Comparison of ENCODE assay signal across 1 cellular context in the genomic region with DNA sequence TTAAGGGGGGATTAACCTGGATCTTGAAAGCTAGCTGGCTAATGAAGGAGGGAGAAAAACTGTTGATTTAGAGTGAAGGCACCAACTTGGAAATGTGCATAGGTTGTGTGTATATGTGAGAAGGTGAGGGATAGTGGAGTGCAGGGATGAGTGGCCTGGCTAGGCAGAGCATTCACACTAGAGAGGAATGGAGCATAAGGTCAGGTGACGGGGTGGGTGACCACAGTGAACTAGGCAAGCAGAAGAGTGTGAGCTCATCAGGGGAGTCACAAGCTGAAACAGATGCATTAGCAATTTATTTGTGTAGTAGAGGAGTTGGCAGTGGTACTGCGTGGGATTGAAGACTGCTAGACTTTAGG.
TF ChIP-seq lines count a peak whose summit lies in the region.

No MANE protein-coding gene starts in this region.

TF ChIP-seq in HEK293, 187 proteins besides CTCF, POLR2A, EP300 and RAD21 (continued from another document and continues in another):
- TF ChIP-seq, protein P1, sequence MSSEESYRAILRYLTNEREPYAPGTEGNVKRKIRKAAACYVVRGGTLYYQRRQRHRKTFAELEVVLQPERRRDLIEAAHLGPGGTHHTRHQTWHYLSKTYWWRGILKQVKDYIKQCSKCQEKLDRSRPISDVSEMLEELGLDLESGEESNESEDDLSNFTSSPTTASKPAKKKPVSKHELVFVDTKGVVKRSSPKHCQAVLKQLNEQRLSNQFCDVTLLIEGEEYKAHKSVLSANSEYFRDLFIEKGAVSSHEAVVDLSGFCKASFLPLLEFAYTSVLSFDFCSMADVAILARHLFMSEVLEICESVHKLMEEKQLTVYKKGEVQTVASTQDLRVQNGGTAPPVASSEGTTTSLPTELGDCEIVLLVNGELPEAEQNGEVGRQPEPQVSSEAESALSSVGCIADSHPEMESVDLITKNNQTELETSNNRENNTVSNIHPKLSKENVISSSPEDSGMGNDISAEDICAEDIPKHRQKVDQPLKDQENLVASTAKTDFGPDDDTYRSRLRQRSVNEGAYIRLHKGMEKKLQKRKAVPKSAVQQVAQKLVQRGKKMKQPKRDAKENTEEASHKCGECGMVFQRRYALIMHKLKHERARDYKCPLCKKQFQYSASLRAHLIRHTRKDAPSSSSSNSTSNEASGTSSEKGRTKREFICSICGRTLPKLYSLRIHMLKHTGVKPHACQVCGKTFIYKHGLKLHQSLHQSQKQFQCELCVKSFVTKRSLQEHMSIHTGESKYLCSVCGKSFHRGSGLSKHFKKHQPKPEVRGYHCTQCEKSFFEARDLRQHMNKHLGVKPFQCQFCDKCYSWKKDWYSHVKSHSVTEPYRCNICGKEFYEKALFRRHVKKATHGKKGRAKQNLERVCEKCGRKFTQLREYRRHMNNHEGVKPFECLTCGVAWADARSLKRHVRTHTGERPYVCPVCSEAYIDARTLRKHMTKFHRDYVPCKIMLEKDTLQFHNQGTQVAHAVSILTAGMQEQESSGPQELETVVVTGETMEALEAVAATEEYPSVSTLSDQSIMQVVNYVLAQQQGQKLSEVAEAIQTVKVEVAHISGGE (tag by site-specific recombination; conservative IDR thresholded peaks at IDR 0.05; ENCODE audit: low read depth) = no peak
- TF ChIP-seq, protein P2, sequence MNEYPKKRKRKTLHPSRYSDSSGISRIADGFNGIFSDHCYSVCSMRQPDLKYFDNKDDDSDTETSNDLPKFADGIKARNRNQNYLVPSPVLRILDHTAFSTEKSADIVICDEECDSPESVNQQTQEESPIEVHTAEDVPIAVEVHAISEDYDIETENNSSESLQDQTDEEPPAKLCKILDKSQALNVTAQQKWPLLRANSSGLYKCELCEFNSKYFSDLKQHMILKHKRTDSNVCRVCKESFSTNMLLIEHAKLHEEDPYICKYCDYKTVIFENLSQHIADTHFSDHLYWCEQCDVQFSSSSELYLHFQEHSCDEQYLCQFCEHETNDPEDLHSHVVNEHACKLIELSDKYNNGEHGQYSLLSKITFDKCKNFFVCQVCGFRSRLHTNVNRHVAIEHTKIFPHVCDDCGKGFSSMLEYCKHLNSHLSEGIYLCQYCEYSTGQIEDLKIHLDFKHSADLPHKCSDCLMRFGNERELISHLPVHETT (tag by site-specific recombination; IDR thresholded peaks at IDR 0.05) = peak; percentile 36; the same call in 1 of the 2 replicates
- TF ChIP-seq ZNF473 (tag by site-specific recombination; IDR thresholded peaks at IDR 0.05) = no peak
- TF ChIP-seq ZNF664 (tag by site-specific recombination; IDR thresholded peaks at IDR 0.05) = no peak
- TF ChIP-seq, protein P3, sequence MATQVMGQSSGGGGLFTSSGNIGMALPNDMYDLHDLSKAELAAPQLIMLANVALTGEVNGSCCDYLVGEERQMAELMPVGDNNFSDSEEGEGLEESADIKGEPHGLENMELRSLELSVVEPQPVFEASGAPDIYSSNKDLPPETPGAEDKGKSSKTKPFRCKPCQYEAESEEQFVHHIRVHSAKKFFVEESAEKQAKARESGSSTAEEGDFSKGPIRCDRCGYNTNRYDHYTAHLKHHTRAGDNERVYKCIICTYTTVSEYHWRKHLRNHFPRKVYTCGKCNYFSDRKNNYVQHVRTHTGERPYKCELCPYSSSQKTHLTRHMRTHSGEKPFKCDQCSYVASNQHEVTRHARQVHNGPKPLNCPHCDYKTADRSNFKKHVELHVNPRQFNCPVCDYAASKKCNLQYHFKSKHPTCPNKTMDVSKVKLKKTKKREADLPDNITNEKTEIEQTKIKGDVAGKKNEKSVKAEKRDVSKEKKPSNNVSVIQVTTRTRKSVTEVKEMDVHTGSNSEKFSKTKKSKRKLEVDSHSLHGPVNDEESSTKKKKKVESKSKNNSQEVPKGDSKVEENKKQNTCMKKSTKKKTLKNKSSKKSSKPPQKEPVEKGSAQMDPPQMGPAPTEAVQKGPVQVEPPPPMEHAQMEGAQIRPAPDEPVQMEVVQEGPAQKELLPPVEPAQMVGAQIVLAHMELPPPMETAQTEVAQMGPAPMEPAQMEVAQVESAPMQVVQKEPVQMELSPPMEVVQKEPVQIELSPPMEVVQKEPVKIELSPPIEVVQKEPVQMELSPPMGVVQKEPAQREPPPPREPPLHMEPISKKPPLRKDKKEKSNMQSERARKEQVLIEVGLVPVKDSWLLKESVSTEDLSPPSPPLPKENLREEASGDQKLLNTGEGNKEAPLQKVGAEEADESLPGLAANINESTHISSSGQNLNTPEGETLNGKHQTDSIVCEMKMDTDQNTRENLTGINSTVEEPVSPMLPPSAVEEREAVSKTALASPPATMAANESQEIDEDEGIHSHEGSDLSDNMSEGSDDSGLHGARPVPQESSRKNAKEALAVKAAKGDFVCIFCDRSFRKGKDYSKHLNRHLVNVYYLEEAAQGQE (tag by site-specific recombination; IDR thresholded peaks at IDR 0.05) = no peak
- TF ChIP-seq ZNF24 (tag by site-specific recombination; IDR thresholded peaks at IDR 0.05) = 0 out of 2 replicates have a peak, but pooled peaks have one; percentile 36
- TF ChIP-seq, protein P4, sequence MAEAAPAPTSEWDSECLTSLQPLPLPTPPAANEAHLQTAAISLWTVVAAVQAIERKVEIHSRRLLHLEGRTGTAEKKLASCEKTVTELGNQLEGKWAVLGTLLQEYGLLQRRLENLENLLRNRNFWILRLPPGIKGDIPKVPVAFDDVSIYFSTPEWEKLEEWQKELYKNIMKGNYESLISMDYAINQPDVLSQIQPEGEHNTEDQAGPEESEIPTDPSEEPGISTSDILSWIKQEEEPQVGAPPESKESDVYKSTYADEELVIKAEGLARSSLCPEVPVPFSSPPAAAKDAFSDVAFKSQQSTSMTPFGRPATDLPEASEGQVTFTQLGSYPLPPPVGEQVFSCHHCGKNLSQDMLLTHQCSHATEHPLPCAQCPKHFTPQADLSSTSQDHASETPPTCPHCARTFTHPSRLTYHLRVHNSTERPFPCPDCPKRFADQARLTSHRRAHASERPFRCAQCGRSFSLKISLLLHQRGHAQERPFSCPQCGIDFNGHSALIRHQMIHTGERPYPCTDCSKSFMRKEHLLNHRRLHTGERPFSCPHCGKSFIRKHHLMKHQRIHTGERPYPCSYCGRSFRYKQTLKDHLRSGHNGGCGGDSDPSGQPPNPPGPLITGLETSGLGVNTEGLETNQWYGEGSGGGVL (tag by site-specific recombination; IDR thresholded peaks at IDR 0.05) = peak; percentile 60
- no peak for TF ChIP-seq KLF7 (tag by site-specific recombination; IDR thresholded peaks at IDR 0.05; ENCODE audit: borderline replicate concordance)
- TF ChIP-seq ZFP37 (tag by site-specific recombination; IDR thresholded peaks at IDR 0.05) = peak; percentile 69; the same call in 1 of the 2 replicates
- TF ChIP-seq ZNF544 (tag by site-specific recombination; IDR thresholded peaks at IDR 0.05) = no peak
- TF ChIP-seq ZNF366 (tag by site-specific recombination; conservative IDR thresholded peaks at IDR 0.05) = peak; percentile 74; the same call in 1 of the 2 replicates
- TF ChIP-seq, protein P5, sequence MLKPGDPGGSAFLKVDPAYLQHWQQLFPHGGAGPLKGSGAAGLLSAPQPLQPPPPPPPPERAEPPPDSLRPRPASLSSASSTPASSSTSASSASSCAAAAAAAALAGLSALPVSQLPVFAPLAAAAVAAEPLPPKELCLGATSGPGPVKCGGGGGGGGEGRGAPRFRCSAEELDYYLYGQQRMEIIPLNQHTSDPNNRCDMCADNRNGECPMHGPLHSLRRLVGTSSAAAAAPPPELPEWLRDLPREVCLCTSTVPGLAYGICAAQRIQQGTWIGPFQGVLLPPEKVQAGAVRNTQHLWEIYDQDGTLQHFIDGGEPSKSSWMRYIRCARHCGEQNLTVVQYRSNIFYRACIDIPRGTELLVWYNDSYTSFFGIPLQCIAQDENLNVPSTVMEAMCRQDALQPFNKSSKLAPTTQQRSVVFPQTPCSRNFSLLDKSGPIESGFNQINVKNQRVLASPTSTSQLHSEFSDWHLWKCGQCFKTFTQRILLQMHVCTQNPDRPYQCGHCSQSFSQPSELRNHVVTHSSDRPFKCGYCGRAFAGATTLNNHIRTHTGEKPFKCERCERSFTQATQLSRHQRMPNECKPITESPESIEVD (tag by site-specific recombination; IDR thresholded peaks at IDR 0.05) = no peak
- TF ChIP-seq ZNF221 (tag by site-specific recombination; IDR thresholded peaks at IDR 0.05; ENCODE audit: borderline replicate concordance) = no peak
- no peak for TF ChIP-seq ZNF768 (tag by site-specific recombination; IDR thresholded peaks at IDR 0.05)
- TF ChIP-seq KLF8 (tag by site-specific recombination; IDR thresholded peaks at IDR 0.05) = 0 out of 2 replicates have a peak, but pooled peaks have one; percentile 2
- TF ChIP-seq ZNF2 (tag by site-specific recombination; IDR thresholded peaks at IDR 0.05) = no peak
- peak; percentile 44; the same call in 1 of the 2 replicates for TF ChIP-seq ZBTB48 (tag by site-specific recombination; IDR thresholded peaks at IDR 0.05)
- no peak for TF ChIP-seq ZNF658 (tag by site-specific recombination; IDR thresholded peaks at IDR 0.05)
- no peak for TF ChIP-seq ZNF311 (tag by site-specific recombination; IDR thresholded peaks at IDR 0.05; ENCODE audit: borderline replicate concordance)
- no peak for TF ChIP-seq ZNF529 (tag by site-specific recombination; IDR thresholded peaks at IDR 0.05; ENCODE audit: insufficient replicate concordance)
- TF ChIP-seq, protein P6, sequence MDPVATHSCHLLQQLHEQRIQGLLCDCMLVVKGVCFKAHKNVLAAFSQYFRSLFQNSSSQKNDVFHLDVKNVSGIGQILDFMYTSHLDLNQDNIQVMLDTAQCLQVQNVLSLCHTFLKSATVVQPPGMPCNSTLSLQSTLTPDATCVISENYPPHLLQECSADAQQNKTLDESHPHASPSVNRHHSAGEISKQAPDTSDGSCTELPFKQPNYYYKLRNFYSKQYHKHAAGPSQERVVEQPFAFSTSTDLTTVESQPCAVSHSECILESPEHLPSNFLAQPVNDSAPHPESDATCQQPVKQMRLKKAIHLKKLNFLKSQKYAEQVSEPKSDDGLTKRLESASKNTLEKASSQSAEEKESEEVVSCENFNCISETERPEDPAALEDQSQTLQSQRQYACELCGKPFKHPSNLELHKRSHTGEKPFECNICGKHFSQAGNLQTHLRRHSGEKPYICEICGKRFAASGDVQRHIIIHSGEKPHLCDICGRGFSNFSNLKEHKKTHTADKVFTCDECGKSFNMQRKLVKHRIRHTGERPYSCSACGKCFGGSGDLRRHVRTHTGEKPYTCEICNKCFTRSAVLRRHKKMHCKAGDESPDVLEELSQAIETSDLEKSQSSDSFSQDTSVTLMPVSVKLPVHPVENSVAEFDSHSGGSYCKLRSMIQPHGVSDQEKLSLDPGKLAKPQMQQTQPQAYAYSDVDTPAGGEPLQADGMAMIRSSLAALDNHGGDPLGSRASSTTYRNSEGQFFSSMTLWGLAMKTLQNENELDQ (tag by site-specific recombination; IDR thresholded peaks at IDR 0.05; ENCODE audit: low read depth) = no peak
- no peak for TF ChIP-seq ZNF48 (tag by site-specific recombination; IDR thresholded peaks at IDR 0.05)
- no peak for TF ChIP-seq ZNF350 (tag by site-specific recombination; IDR thresholded peaks at IDR 0.05)
- no peak for TF ChIP-seq ZNF19 (tag by site-specific recombination; IDR thresholded peaks at IDR 0.05; ENCODE audit: low read depth)
- TF ChIP-seq ZNF830 (tag by site-specific recombination; IDR thresholded peaks at IDR 0.05; ENCODE audit: low read depth) = no peak
- peak; percentile 65 for TF ChIP-seq SP7 (tag by site-specific recombination; IDR thresholded peaks at IDR 0.05)
- peak; percentile 80; the same call in 1 of the 2 replicates for TF ChIP-seq ZNF10 (tag by site-specific recombination; IDR thresholded peaks at IDR 0.05)
- no peak for TF ChIP-seq ZNF785 (tag by site-specific recombination; IDR thresholded peaks at IDR 0.05)
- TF ChIP-seq, protein P7, sequence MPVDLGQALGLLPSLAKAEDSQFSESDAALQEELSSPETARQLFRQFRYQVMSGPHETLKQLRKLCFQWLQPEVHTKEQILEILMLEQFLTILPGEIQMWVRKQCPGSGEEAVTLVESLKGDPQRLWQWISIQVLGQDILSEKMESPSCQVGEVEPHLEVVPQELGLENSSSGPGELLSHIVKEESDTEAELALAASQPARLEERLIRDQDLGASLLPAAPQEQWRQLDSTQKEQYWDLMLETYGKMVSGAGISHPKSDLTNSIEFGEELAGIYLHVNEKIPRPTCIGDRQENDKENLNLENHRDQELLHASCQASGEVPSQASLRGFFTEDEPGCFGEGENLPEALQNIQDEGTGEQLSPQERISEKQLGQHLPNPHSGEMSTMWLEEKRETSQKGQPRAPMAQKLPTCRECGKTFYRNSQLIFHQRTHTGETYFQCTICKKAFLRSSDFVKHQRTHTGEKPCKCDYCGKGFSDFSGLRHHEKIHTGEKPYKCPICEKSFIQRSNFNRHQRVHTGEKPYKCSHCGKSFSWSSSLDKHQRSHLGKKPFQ (tag by site-specific recombination; IDR thresholded peaks at IDR 0.05) = peak; percentile 71
- TF ChIP-seq ZNF211 (tag by site-specific recombination; IDR thresholded peaks at IDR 0.05; ENCODE audit: low read depth) = no peak
- TF ChIP-seq ZBTB21 (tag by site-specific recombination; IDR thresholded peaks at IDR 0.05) = peak; percentile 17; the same call in 1 of the 2 replicates
- TF ChIP-seq, protein P8, sequence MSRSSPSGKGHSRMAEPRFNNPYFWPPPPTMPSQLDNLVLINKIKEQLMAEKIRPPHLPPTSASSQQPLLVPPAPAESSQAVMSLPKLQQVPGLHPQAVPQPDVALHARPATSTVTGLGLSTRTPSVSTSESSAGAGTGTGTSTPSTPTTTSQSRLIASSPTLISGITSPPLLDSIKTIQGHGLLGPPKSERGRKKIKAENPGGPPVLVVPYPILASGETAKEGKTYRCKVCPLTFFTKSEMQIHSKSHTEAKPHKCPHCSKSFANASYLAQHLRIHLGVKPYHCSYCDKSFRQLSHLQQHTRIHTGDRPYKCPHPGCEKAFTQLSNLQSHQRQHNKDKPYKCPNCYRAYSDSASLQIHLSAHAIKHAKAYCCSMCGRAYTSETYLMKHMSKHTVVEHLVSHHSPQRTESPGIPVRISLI (tag by site-specific recombination; IDR thresholded peaks at IDR 0.05) = peak; percentile 54; the same call in 1 of the 2 replicates
- no peak for TF ChIP-seq ZNF341 (tag by site-specific recombination; IDR thresholded peaks at IDR 0.05; ENCODE audit: low read depth)
- no peak for TF ChIP-seq ZSCAN30 (tag by site-specific recombination; IDR thresholded peaks at IDR 0.05)
- peak; percentile 78 for TF ChIP-seq ZBTB17 (tag by site-specific recombination; IDR thresholded peaks at IDR 0.05)
- TF ChIP-seq ZNF654 (tag by site-specific recombination; IDR thresholded peaks at IDR 0.05; ENCODE audit: low read depth) = no peak
- no peak for TF ChIP-seq MYNN (tag by site-specific recombination; IDR thresholded peaks at IDR 0.05; ENCODE audit: borderline replicate concordance)
- TF ChIP-seq, protein P9, sequence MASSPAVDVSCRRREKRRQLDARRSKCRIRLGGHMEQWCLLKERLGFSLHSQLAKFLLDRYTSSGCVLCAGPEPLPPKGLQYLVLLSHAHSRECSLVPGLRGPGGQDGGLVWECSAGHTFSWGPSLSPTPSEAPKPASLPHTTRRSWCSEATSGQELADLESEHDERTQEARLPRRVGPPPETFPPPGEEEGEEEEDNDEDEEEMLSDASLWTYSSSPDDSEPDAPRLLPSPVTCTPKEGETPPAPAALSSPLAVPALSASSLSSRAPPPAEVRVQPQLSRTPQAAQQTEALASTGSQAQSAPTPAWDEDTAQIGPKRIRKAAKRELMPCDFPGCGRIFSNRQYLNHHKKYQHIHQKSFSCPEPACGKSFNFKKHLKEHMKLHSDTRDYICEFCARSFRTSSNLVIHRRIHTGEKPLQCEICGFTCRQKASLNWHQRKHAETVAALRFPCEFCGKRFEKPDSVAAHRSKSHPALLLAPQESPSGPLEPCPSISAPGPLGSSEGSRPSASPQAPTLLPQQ (tag by site-specific recombination; IDR thresholded peaks at IDR 0.05) = peak; percentile 39; the same call in 1 of the 2 replicates
- no peak for TF ChIP-seq GFI1B (tag by site-specific recombination; IDR thresholded peaks at IDR 0.05)
